ENCODE assay signal across 1 cellular context in the genomic region with DNA sequence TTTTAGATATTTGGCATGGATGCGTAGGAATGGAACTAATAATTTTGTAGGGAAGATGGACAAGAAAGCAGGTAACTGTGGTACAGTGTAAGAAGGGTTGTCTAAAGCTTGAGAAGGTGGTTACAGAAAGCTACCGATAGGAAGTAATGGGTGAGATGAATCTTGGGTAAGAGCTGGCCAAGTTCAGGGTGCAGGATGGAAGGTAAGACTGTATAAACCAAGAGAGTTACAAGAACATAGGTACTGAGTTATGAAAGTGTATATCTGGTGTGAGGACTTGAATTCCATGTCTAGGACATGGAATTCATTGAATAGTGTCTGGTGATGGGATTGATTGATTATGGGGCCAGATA.
TF ChIP-seq lines count a peak whose summit lies in the region.

No MANE protein-coding gene starts in this region.

TF ChIP-seq in SK-N-SH, 30 proteins besides CTCF, POLR2A, EP300 and RAD21 (continued from another document):
- TF ChIP-seq IRF3 (IDR thresholded peaks at IDR 0.05; ENCODE audit: low read depth, low read length) (no peak), JUND (IDR thresholded peaks at IDR 0.05) (no peak), RFX5 (IDR thresholded peaks at IDR 0.05; ENCODE audit: low read length) (no peak), SMC3 (IDR thresholded peaks at IDR 0.05; ENCODE audit: low read depth, low read length) (no peak), TCF12 (IDR thresholded peaks at IDR 0.05) (no peak), TAF1 (IDR thresholded peaks at IDR 0.05; ENCODE audit: borderline replicate concordance, low read depth, low read length) (no peak), TEAD4 (IDR thresholded peaks at IDR 0.05; ENCODE audit: borderline replicate concordance, insufficient read depth) (no peak), ELF1 (IDR thresholded peaks at IDR 0.05) (no peak), EZH2phosphoT487 (IDR thresholded peaks at IDR 0.05; ENCODE audit: borderline replicate concordance, low read depth) (no peak), RCOR1 (IDR thresholded peaks at IDR 0.05; ENCODE audit: low read length) (no peak), SIN3A (IDR thresholded peaks at IDR 0.05; ENCODE audit: borderline replicate concordance, low read depth, low read length) (no peak), CHD2 (IDR thresholded peaks at IDR 0.05; ENCODE audit: low read length, partially characterized antibody) (no peak)
- TF ChIP-seq, protein P1, sequence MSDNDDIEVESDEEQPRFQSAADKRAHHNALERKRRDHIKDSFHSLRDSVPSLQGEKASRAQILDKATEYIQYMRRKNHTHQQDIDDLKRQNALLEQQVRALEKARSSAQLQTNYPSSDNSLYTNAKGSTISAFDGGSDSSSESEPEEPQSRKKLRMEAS (IDR thresholded peaks at IDR 0.05; ENCODE audit: low read depth) = no peak
